Comparison of ENCODE assay signal across 8 cellular contexts in the genomic region with DNA sequence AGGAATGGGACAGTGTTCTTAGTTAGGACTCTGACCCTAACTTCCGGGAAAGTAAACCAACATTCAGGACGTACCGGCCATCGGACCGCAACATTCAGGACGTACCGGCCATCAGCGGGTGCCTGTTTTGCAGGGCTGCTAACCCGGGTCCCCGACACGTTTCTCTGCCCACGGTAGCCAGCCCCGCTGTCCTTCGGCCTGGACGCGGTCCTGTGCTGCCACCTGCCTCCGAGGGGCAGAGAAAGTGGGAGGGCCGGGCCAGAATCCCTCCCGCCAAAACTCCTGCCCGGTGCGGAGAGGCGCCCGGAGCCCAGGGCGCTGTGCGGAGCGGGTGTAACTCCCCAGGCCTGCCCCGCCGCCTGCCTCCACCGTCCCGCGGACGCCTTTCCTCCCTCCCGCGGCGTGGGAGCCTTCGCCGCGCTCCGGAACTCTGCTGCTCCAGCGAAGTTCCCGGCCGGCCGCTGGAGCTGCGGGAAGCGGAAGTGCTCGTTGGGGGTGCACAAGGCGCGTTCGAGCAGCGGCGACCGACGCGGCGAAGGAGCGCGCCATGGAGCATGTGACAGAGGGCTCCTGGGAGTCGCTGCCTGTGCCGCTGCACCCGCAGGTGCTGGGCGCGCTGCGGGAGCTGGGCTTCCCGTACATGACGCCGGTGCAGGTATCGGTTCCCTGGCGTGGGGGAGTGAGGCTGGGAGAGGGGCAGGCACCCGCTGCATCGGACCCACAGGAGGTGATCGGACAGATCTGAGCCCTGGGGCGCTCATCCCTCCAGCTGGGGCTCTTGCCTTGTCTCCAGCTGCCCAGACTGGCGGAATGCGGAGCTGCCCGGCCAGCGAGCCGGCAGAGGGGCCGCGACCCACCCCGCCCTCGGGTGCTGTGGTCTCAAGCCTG. TPM values are rescaled to one million over a fixed set of nuclear protein-coding genes. Genes with fewer than 3 reads are reported as not detected.
DNase-seq lines count a peak whose midpoint lies in the region; ATAC-seq and TF ChIP-seq lines count a peak whose summit lies in the region.

A gene with protein sequence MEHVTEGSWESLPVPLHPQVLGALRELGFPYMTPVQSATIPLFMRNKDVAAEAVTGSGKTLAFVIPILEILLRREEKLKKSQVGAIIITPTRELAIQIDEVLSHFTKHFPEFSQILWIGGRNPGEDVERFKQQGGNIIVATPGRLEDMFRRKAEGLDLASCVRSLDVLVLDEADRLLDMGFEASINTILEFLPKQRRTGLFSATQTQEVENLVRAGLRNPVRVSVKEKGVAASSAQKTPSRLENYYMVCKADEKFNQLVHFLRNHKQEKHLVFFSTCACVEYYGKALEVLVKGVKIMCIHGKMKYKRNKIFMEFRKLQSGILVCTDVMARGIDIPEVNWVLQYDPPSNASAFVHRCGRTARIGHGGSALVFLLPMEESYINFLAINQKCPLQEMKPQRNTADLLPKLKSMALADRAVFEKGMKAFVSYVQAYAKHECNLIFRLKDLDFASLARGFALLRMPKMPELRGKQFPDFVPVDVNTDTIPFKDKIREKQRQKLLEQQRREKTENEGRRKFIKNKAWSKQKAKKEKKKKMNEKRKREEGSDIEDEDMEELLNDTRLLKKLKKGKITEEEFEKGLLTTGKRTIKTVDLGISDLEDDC (plus strand): TSS at position 498 of the 888 bp plus-strand sequence. CDS start 50 bp downstream, at position 548.

- peak; percentile 97 to 98 (median 98) for ATAC-seq in heart right ventricle

- H3K4me1 ChIP-seq in adipocyte (ENCODE audit: control insufficient read depth, insufficient read depth, low read length) = peaks cover 22% of the 10 kb centered on the region
- peaks cover 8 to 26% (median 20%) of the 10 kb centered on the region in 9 donors for H3K4me1 ChIP-seq in heart right ventricle
- no peaks in the 10 kb centered on the region for H3K4me1 ChIP-seq in prostate gland (replicated peaks)

- intact Hi-C loops in heart right ventricle (cut with DNase I) = loop anchor here in 1 of 10 donors (2.0 kb wide), 1 partner anchor 237 kb away; a partner anchor contains a TSS
- intact Hi-C loops in prostate gland (cut with DNase I) = loop anchor here (5.0 kb wide), 1 partner anchor 335 kb away; no protein-coding TSS in a partner anchor

- TF ChIP-seq CTCF in GM12864 (IDR thresholded peaks at IDR 0.05; ENCODE audit: low read depth, low read length, missing control alignments) (peak; percentile 14), HFF-Myc (IDR thresholded peaks at IDR 0.05; ENCODE audit: low read depth, low read length, missing control alignments) (peak; percentile 32), heart right ventricle (IDR thresholded peaks at IDR 0.05) (peak in 8 of 9 donors; percentile 46 to 86 (median 64)), prostate gland (IDR thresholded peaks at IDR 0.05) (peak; percentile 49 to 75 (median 71))

- WGBS in heart right ventricle, 2 donors = 1% methylated on average over 80 to 81 of the region's 81 CpGs
- under 1% methylated on average over 77 of the region's 81 CpGs for WGBS in prostate gland

- peak within 1 kb of the TSS; percentile 95 for H3K9ac ChIP-seq in adipocyte (ENCODE audit: low read length)

- peak within 1 kb of the TSS; percentile 65 to 92 (median 85) for H3K27ac ChIP-seq in heart right ventricle
- peak within 1 kb of the TSS; percentile 84 to 89 for H3K27ac ChIP-seq in prostate gland

- H3K4me3 ChIP-seq in GM12864 (ENCODE audit: low read depth, low read length) = peak within 1 kb of the TSS; percentile 83
- peak within 1 kb of the TSS; percentile 99 for H3K4me3 ChIP-seq in HFF-Myc (replicated peaks; ENCODE audit: low read depth, low read length)
- peak within 1 kb of the TSS; percentile 96 for H3K4me3 ChIP-seq in adipocyte (ENCODE audit: low read length)
- H3K4me3 ChIP-seq in heart right ventricle = peak within 1 kb of the TSS; percentile 71 to 100 (median 90)
- H3K4me3 ChIP-seq in prostate gland = peak within 1 kb of the TSS; percentile 58 to 86

- no peaks in the 10 kb centered on the region for H3K27me3 ChIP-seq in adipocyte (replicated peaks; ENCODE audit: control insufficient read depth, insufficient read depth, low read length)
- H3K27me3 ChIP-seq in heart right ventricle = no peaks in the 10 kb centered on the region
- no peaks in the 10 kb centered on the region for H3K27me3 ChIP-seq in prostate gland (replicated peaks; ENCODE audit: insufficient read depth)

- H3K9me3 ChIP-seq in adipocyte (ENCODE audit: control insufficient read depth, low read length) (no peaks in the 10 kb centered on the region), heart right ventricle (no peaks in the 10 kb centered on the region), prostate gland (no peaks in the 10 kb centered on the region)

- peaks cover 39% of the 10 kb centered on the region for H3K36me3 ChIP-seq in adipocyte (ENCODE audit: control insufficient read depth, insufficient read depth, low read length, severe bottlenecking)
- peaks cover 0 to 56% (median 26%) of the 10 kb centered on the region in 9 donors for H3K36me3 ChIP-seq in heart right ventricle
- no peaks in the 10 kb centered on the region for H3K36me3 ChIP-seq in prostate gland

- no peak for TF ChIP-seq POLR2A in prostate gland (IDR thresholded peaks at IDR 0.05)

- peak; percentile 65 for DNase-seq in GM12864 (ENCODE audit: low read depth)
- no peak for DNase-seq in HFF-Myc (ENCODE audit: extremely low read depth, low read depth)
- peak; percentile 92 for DNase-seq in NAMALWA (ENCODE audit: low spot score)
- DNase-seq in T follicular helper cell (ENCODE audit: low read depth) = peak; percentile 84
- peak; percentile 95 for DNase-seq in adipocyte (ENCODE audit: low read depth)
- peak; percentile 76 to 85 for DNase-seq in heart right ventricle
- DNase-seq in prostate gland (ENCODE audit: low spot score) = peak; percentile 72
- DNase-seq in ureter (ENCODE audit: low spot score) = peak; percentile 84

RNA-seq across cellular contexts. Expression of the gene that starts here (rescaled TPM):
- total RNA-seq in heart right ventricle (1 to 10 TPM; 3.2 to 8.8 (median 4.8) TPM), prostate gland (10 to 100 TPM; 13.7 to 24.4 TPM), ureter (36.8 TPM)
- polyA plus RNA-seq in heart right ventricle = 10 to 100 TPM in 1 of 2 donors, 1 to 10 TPM in 1; 6.2 to 14.0 TPM

Comparison
In these comparisons a context has a peak if more than half of its experiments do, and no peak if none do; other contexts are left out.
1. CTCF ChIP-seq: peak in every context shown above with its lines; median percentile 71 in prostate gland; 64 in heart right ventricle; 32 in HFF-Myc; 14 in GM12864.